ENCODE assay signal across 20 cellular contexts in the genomic region with DNA sequence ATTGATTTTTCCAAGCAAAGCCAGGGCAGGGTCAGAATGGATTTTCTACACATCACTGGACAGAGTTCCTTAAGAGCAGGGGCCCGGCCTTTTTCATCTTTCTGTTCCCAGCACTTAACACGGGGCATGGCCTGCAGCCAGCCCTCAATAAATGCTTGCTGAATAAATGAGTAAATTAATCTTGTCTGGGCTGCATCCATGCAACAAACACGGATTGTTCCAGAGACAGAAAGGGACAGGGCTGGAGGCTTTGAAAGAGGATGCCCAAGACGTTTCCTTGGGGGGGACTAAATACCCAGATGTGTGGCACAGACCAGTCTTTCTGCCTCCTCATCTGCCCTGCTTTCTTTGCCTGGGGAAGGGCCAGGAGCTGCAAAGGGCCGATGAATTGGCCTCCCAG. TPM values are rescaled to one million over a fixed set of nuclear protein-coding genes. Genes with fewer than 3 reads are reported as not detected.
A peak's percentile ranks its signal among the peaks of the same experiment; 100 is the strongest.
DNase-seq lines count a peak whose midpoint lies in the region; TF ChIP-seq lines count a peak whose summit lies in the region.
"Had no signal": no experiment of that assay in that cellular context is flagged by ENCODE, and none has a peak within 500 bp of the region (broad histone marks: within the 10 kb centered on the region; RNA-seq: fewer than 3 reads in every experiment).

No MANE protein-coding gene starts in this region.

- H3K4me1 Mint-ChIP-seq in MCF 10A (ENCODE audit: insufficient read depth, unreplicated experiment): no peaks in the 10 kb centered on the region

- BruUV-seq in MCF 10A (replicated peaks; lab: Mats Ljungman, UMichigan): no TSS peak

- H3K4me1 ChIP-seq in DOHH2 (ENCODE audit: control insufficient read depth, low read length) (peaks cover 88% of the 10 kb centered on the region), ectodermal cell (ENCODE audit: control insufficient read depth, insufficient read depth, low read length) (peaks cover 40% of the 10 kb centered on the region), sigmoid colon (peaks cover 0 to 46% (median 38%) of the 10 kb centered on the region in 4 donors)
- H3K4me1 ChIP-seq: A549 had no signal

- H3K4me3 ChIP-seq in DOHH2 (ENCODE audit: low read length) (peak overlapping the region; percentile 22; the same call in 1 of the 2 replicates), ectodermal cell (ENCODE audit: insufficient read depth, low read depth, low read length) (no peak overlapping the region), sigmoid colon (no peak overlapping the region)
- H3K4me3 ChIP-seq: A549, GM23248 had no signal

- no peak for TF ChIP-seq EP300 in sigmoid colon (IDR thresholded peaks at IDR 0.05)

- CTCF ChIA-PET in MCF 10A (lab: Yijun Ruan, JAX): no interaction called here

- H3K36me3 ChIP-seq in DOHH2 (ENCODE audit: control insufficient read depth, low read length) (no peaks in the 10 kb centered on the region), ectodermal cell (ENCODE audit: control insufficient read depth, insufficient read depth, low read length) (no peaks in the 10 kb centered on the region), sigmoid colon (peaks cover 0 to 4% (median 0%) of the 10 kb centered on the region in 4 donors)

- no peak for TF ChIP-seq POLR2A in sigmoid colon (IDR thresholded peaks at IDR 0.05)

- H3K36me3 Mint-ChIP-seq in MCF 10A (ENCODE audit: insufficient read depth, unreplicated experiment): no peaks in the 10 kb centered on the region

- peaks cover 9% of the 10 kb centered on the region for H3F3A ChIP-seq in DOHH2 (ENCODE audit: control insufficient read depth, insufficient read depth)

- no peaks in the 10 kb centered on the region for H4K20me1 ChIP-seq in DOHH2 (ENCODE audit: control insufficient read depth, insufficient read depth, low read depth, low read length)

- H3K27me3 Mint-ChIP-seq in MCF 10A (ENCODE audit: insufficient read depth, unreplicated experiment): no peaks in the 10 kb centered on the region

- 86 to 91% methylated on average over 5 of the region's 5 CpGs for WGBS in ectodermal cell, 2 experiments
- WGBS in sigmoid colon, 2 donors: 28 to 61% methylated on average over 5 of the region's 5 CpGs

- TF ChIP-seq CTCF in DOHH2 (IDR thresholded peaks at IDR 0.05; ENCODE audit: low read depth, low read length, poor library complexity, severe bottlenecking) (no peak), sigmoid colon (IDR thresholded peaks at IDR 0.05) (no peak), MCF 10A (IDR thresholded peaks at IDR 0.05; ENCODE audit: unreplicated experiment) (no peak)

- H3K4me2 ChIP-seq in DOHH2 (ENCODE audit: low read length): peak overlapping the region; percentile 49
- H3K4me2 ChIP-seq: A549 had no signal

- POLR2A ChIA-PET in MCF 10A (lab: Yijun Ruan, JAX): no interaction called here

- peak; percentile 52 for DNase-seq in medulla oblongata (ENCODE audit: extremely low spot score)
- no peak for DNase-seq in sigmoid colon
- no peak for DNase-seq in T-helper 2 cell
- no peak for DNase-seq in MCF 10A (ENCODE audit: unreplicated experiment)
- no peak for DNase-seq in GM19238 (ENCODE audit: insufficient read length, low spot score)
- no peak for DNase-seq in EL
- DNase-seq: DMS79, GM23248, Kasumi-1, MM.1S, NCI-H1092, NCI-H1436 treated with DMSO at 0.1 percent for 48 hours, NCI-H2081, NCI-H446 treated with DMSO at 0.1 percent for 48 hours, RPMI8226, SIG-M5 had no signal

- H3K9me3 ChIP-seq in DOHH2 (ENCODE audit: control insufficient read depth, insufficient read depth, low read length) (no peaks in the 10 kb centered on the region), ectodermal cell (ENCODE audit: control insufficient read depth, low read length) (no peaks in the 10 kb centered on the region), sigmoid colon (no peaks in the 10 kb centered on the region)
- H3K9me3 ChIP-seq: A549 had no signal

- H3K9me2 ChIP-seq in DOHH2 (replicated peaks; ENCODE audit: control insufficient read depth, low read length): no peaks in the 10 kb centered on the region

- peak overlapping the region; percentile 76 for H3K27ac ChIP-seq in DOHH2 (ENCODE audit: low read depth, low read length)
- peak overlapping the region; percentile 29 for H3K27ac ChIP-seq in ectodermal cell (ENCODE audit: insufficient read depth, low read depth, low read length, poor library complexity, severe bottlenecking)
- peak overlapping the region in 3 of 4 donors; percentile 43 to 64 (median 47) for H3K27ac ChIP-seq in sigmoid colon
- H3K27ac ChIP-seq: A549, C4-2B, GM23248 had no signal

- H3K9me3 Mint-ChIP-seq in MCF 10A (ENCODE audit: unreplicated experiment): no peaks in the 10 kb centered on the region

- H3K79me2 ChIP-seq in DOHH2 (ENCODE audit: control insufficient read depth, low read length): no peaks in the 10 kb centered on the region

- H3K27ac Mint-ChIP-seq in MCF 10A (ENCODE audit: low read depth, unreplicated experiment): no peak overlapping the region

- no peak overlapping the region for H3K4me3 Mint-ChIP-seq in MCF 10A (ENCODE audit: unreplicated experiment)

- intact Hi-C loops in sigmoid colon (cut with DNase I) (loop anchor here (5.0 kb wide), 1 partner anchor 125 kb away; no protein-coding TSS in a partner anchor), MCF 10A (cut with micrococcal nuclease) (no loop called here)

- H3K27me3 ChIP-seq in DOHH2 (ENCODE audit: control insufficient read depth, low read length) (no peaks in the 10 kb centered on the region), ectodermal cell (ENCODE audit: control insufficient read depth, insufficient read depth, low read length, poor library complexity, severe bottlenecking) (no peaks in the 10 kb centered on the region), sigmoid colon (no peaks in the 10 kb centered on the region)

RNA-seq across cellular contexts. Expression of a gene that starts 40.4 kb away (rescaled TPM):
- 5.1 TPM for polyA plus RNA-seq in ectodermal cell (2013, experiment 1 of 4)
- 4.9 TPM for polyA plus RNA-seq in ectodermal cell (2013, experiment 2 of 4)
- 3.3 TPM for polyA plus RNA-seq in ectodermal cell (2013, experiment 3 of 4)
- 3.5 TPM for polyA plus RNA-seq in ectodermal cell (2013, experiment 4 of 4)
- total RNA-seq in sigmoid colon (10 to 100 TPM; 20.7 to 32.4 (median 24.1) TPM), MCF 10A (2022) (1.6 and 3.7 TPM in 2 replicates)
- 1 to 10 TPM in 1 of 3 donors, under 1 TPM in 2; 0.23 to 1.3 (median 0.60) TPM for polyA plus RNA-seq in sigmoid colon
